Comparison of ENCODE assay signal across 1 cellular context in genomic region chr1:178038372-178038771, GRCh38.
TF ChIP-seq lines count a peak whose summit lies in the region.

No MANE protein-coding gene starts in this region.

TF ChIP-seq in WTC11, 78 proteins besides CTCF, POLR2A, EP300 and RAD21 (continued from another document):
- TF ChIP-seq ERG (CRISPR knock-in tag; IDR thresholded peaks at IDR 0.05), result no peak
- no peak for TF ChIP-seq ATF2 (CRISPR knock-in tag; IDR thresholded peaks at IDR 0.05; ENCODE audit: borderline replicate concordance, low read depth)
- no peak for TF ChIP-seq JAZF1 (CRISPR knock-in tag; IDR thresholded peaks at IDR 0.05)
- no peak for TF ChIP-seq ATF3 (CRISPR knock-in tag; conservative IDR thresholded peaks at IDR 0.05)
